In the genomic region with DNA sequence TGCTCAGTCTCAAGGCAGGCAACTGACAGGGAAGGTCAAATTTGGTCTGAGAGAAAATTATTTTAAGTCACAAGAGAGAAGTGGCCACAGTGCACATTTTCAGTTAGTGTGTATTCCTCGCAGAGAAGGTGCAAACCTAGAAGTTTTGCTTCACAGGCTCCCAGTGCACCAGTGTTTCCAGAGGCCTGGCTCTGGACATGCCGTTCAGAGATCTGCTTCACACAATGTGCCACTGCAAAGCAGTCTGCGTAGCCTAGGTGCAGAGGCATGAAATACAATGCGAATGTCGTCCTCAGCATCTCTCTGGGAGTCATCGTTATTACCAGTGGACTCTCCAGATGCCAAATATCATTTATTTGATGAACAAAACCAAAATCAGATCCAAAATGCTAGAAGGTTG, we compare ENCODE assay signal across 8 cellular contexts.
"Had no signal": no experiment of that assay in that cellular context is flagged by ENCODE, and none has a peak within 500 bp of the region (broad histone marks: within the 10 kb centered on the region; RNA-seq: fewer than 3 reads in every experiment).

No MANE protein-coding gene starts in this region.

- DNase-seq: activated T-cell treated with anti-CD3 and anti-CD28 coated beads, Interleukin-2, amount 50 U/mL, for 1 hour; kidney had no signal

- H3K27me3 ChIP-seq: neutrophil, tibial artery had no signal

- H3K9me3 Mint-ChIP-seq: activated CD4-positive, alpha-beta memory T cell treated with anti-CD3 and anti-CD28 coated beads for 36 hours; activated naive CD4-positive, alpha-beta T cell treated with anti-CD3 and anti-CD28 coated beads, Interleukin-2, amount 10 ng/mL, durations not matched to agents 7 days and 5 days; activated T-helper 2 cell treated with anti-CD3 and anti-CD28 coated beads, Interferon-gamma antibody, Interleukin-2, Interleukin-4, amounts not matched to agents 10 μg/mL and 5 μg/mL and 100 μg/mL, durations not matched to agents 14 hours and 24 hours and 36 hours had no signal

- H3K4me3 Mint-ChIP-seq: activated CD4-positive, alpha-beta memory T cell treated with anti-CD3 and anti-CD28 coated beads for 36 hours; activated CD8-positive, alpha-beta memory T cell treated with anti-CD3 and anti-CD28 coated beads, Interleukin-2, amount 10 ng/mL, durations not matched to agents 7 days and 5 days; activated naive CD4-positive, alpha-beta T cell treated with anti-CD3 and anti-CD28 coated beads, Interleukin-2, amount 10 ng/mL, durations not matched to agents 7 days and 5 days had no signal

- H3K4me3 ChIP-seq: tibial artery had no signal

- H3K27me3 Mint-ChIP-seq: activated CD4-positive, alpha-beta memory T cell treated with anti-CD3 and anti-CD28 coated beads for 36 hours; activated CD8-positive, alpha-beta memory T cell treated with anti-CD3 and anti-CD28 coated beads, Interleukin-2, amount 10 ng/mL, durations not matched to agents 7 days and 5 days; activated naive CD4-positive, alpha-beta T cell treated with anti-CD3 and anti-CD28 coated beads, Interleukin-2, amount 10 ng/mL, durations not matched to agents 7 days and 5 days had no signal

- H3K27ac Mint-ChIP-seq: activated CD4-positive, alpha-beta memory T cell treated with anti-CD3 and anti-CD28 coated beads for 36 hours; activated CD8-positive, alpha-beta memory T cell treated with anti-CD3 and anti-CD28 coated beads, Interleukin-2, amount 10 ng/mL, durations not matched to agents 7 days and 5 days; activated naive CD4-positive, alpha-beta T cell treated with anti-CD3 and anti-CD28 coated beads, Interleukin-2, amount 10 ng/mL, durations not matched to agents 7 days and 5 days; activated T-helper 2 cell treated with anti-CD3 and anti-CD28 coated beads, Interferon-gamma antibody, Interleukin-2, Interleukin-4, amounts not matched to agents 10 μg/mL and 5 μg/mL and 100 μg/mL, durations not matched to agents 14 hours and 24 hours and 36 hours had no signal

- H3K9me3 ChIP-seq: neutrophil, tibial artery had no signal

- H3K4me1 ChIP-seq: tibial artery had no signal

- H3K27ac ChIP-seq: neutrophil, tibial artery had no signal
